Comparison of ENCODE assay signal across 20 cellular contexts in the genomic region with DNA sequence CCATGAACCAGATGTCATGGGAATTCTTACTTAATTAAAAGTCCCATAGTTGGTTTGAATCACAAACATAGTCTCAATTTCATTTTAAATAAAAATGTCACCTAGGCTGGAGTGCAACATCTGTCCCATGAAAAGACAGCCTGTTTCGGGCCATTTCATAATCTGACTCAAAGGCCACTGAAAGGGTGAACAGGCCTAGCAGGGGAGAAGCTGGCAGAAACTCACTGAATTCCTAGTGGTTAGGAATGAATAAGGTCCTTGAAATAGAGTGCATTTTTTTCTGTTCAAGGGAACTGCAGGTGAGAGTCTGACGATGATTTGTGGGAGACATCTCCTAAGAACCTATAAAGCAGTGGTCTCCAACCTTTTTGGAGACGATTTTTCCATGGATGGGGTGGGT.
"Had no signal": no experiment of that assay in that cellular context is flagged by ENCODE, and none has a peak within 500 bp of the region (broad histone marks: within the 10 kb centered on the region; RNA-seq: fewer than 3 reads in every experiment).

No MANE protein-coding gene starts in this region.

- DNase-seq: activated CD4-positive, alpha-beta memory T cell treated with anti-CD3 and anti-CD28 coated beads, Interleukin-2, amount 10 ng/mL, durations not matched to agents 7 days and 5 days; activated CD4-positive, alpha-beta T cell treated with anti-CD3 and anti-CD28 coated beads for 36 hours; activated CD4-positive, alpha-beta T cell treated with anti-CD3 and anti-CD28 coated beads, Interleukin-2, amount 50 U/mL, for 1 hour; activated gamma-delta T cell treated with Interleukin-2 at 50 U/mL for 16 hours; activated naive CD4-positive, alpha-beta T cell treated with anti-CD3 and anti-CD28 coated beads, Interleukin-2, amount 10 ng/mL, durations not matched to agents 7 days and 5 days; activated naive CD8-positive, alpha-beta T cell treated with anti-CD3 and anti-CD28 coated beads for 36 hours; activated T-cell treated with anti-CD3 and anti-CD28 coated beads, Interleukin-2, amount 50 U/mL, for 72 hours; cerebellar nuclear complex; KG1; NCI-H1092; NCI-H1417; NCI-H1694; NCI-H2029; NCI-H2227 treated with DMSO at 0.1 percent for 48 hours; NCI-H526; SIG-M5; T-cell; T-helper 2 cell; T1000 had no signal

- H3K27ac ChIP-seq: VCaP had no signal

- ATAC-seq: activated CD4-positive, alpha-beta T cell treated with anti-CD3 and anti-CD28 coated beads for 36 hours; activated T-cell treated with anti-CD3 and anti-CD28 coated beads, Interleukin-2, amount 50 U/mL, for 72 hours; T-cell had no signal
